ENCODE assay signal across 14 cellular contexts in the genomic region with DNA sequence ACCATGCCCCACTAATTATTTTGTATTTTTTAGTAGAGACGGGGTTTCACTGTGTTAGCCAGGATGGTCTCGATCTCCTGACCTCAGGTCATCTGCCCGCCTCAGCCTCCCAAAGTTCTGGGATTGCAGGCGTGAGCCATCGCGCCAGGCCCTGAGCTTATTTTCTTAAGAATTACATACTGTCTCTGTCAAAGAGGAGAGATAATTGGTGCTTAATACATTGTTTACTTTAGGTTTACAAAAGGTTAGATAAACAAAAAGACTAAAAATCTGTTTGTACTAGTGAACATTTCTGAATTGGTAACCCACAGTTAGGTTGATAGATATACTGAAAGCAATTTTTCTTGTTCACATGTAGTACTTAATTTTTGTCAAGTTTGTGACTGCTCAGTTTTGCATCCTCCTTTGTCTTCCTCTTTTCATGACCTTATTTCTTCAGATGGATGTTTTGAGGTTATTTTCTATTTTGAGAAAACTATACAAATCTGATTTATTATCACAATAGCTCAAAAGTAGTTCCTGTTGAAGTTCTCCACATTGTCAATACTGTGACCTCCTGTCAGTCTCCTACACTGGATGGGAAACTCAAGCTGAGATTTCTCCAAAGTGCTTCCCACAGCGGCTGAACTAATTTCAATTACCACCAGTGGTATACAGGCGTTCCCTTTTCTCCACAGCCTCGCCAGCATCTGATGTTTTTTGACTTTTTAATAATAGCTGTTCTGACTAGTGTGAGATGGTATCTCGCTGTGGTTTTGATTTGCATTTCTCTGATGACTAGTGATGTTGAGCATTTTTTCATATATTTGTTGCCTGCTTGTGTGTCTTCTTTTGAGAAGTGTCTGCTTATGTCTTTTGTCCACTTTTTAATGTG. TPM values are rescaled to one million over a fixed set of nuclear protein-coding genes. Genes with fewer than 3 reads are reported as not detected.
DNase-seq lines count a peak whose midpoint lies in the region; ATAC-seq and TF ChIP-seq lines count a peak whose summit lies in the region.
"Had no signal": no experiment of that assay in that cellular context is flagged by ENCODE, and none has a peak within 500 bp of the region (broad histone marks: within the 10 kb centered on the region; RNA-seq: fewer than 3 reads in every experiment).

No MANE protein-coding gene starts in this region.

- peaks cover 65% of the 10 kb centered on the region for H3K4me1 Mint-ChIP-seq in activated B cell treated with CpG ODN at 0.5 μM for 24 hours
- H3K4me1 Mint-ChIP-seq in activated CD4-positive, alpha-beta memory T cell treated with anti-CD3 and anti-CD28 coated beads, Interleukin-2, amount 10 ng/mL, durations not matched to agents 7 days and 5 days = peaks cover 5% of the 10 kb centered on the region

- H3K27ac ChIP-seq in 22Rv1 (0 out of 2 replicates have a peak overlapping the region, but pooled peaks have one; percentile 18), left lung (no peak overlapping the region)
- H3K27ac ChIP-seq: dorsolateral prefrontal cortex, PC-9, uterus had no signal

- peak overlapping the region; percentile 60 for H3K4me3 Mint-ChIP-seq in activated B cell treated with CpG ODN at 0.5 μM for 24 hours
- H3K4me3 Mint-ChIP-seq in activated CD4-positive, alpha-beta memory T cell treated with anti-CD3 and anti-CD28 coated beads, Interleukin-2, amount 10 ng/mL, durations not matched to agents 7 days and 5 days = no peak overlapping the region
- H3K4me3 Mint-ChIP-seq: CD4-positive, alpha-beta T cell had no signal

- no peaks in the 10 kb centered on the region for H3K27me3 Mint-ChIP-seq in activated B cell treated with CpG ODN at 0.5 μM for 24 hours
- peaks cover 24% of the 10 kb centered on the region for H3K27me3 Mint-ChIP-seq in activated CD4-positive, alpha-beta memory T cell treated with anti-CD3 and anti-CD28 coated beads, Interleukin-2, amount 10 ng/mL, durations not matched to agents 7 days and 5 days

- H3K9me3 Mint-ChIP-seq in activated B cell treated with CpG ODN at 0.5 μM for 24 hours = no peaks in the 10 kb centered on the region
- no peaks in the 10 kb centered on the region for H3K9me3 Mint-ChIP-seq in activated CD4-positive, alpha-beta memory T cell treated with anti-CD3 and anti-CD28 coated beads, Interleukin-2, amount 10 ng/mL, durations not matched to agents 7 days and 5 days
- H3K9me3 Mint-ChIP-seq: CD4-positive, alpha-beta T cell had no signal

- POLR2A ChIA-PET in activated B cell treated with CpG ODN at 0.5 μM for 24 hours (lab: Charles Lee) = interaction anchor here (0.6 to 5.2 kb wide), 14 partner anchors 8 to 136 kb away, joined by 3 to 58 read pairs (median 5); a partner anchor contains a TSS
- POLR2A ChIA-PET in activated CD4-positive, alpha-beta memory T cell treated with anti-CD3 and anti-CD28 coated beads, Interleukin-2, amount 10 ng/mL, durations not matched to agents 7 days and 5 days (lab: Charles Lee) = interaction anchor here (0.7 kb wide), 1 partner anchor 30 kb away, joined by 3 read pairs; no protein-coding TSS in a partner anchor

- H3K4me1 ChIP-seq in left lung = no peaks in the 10 kb centered on the region
- H3K4me1 ChIP-seq: uterus had no signal

- CTCF ChIA-PET in activated B cell treated with CpG ODN at 0.5 μM for 24 hours (lab: Charles Lee) = interaction anchor here (0.7 kb wide), 2 partner anchors 23 to 30 kb away, joined by 3 read pairs; a partner anchor contains a TSS
- CTCF ChIA-PET in activated CD4-positive, alpha-beta memory T cell treated with anti-CD3 and anti-CD28 coated beads, Interleukin-2, amount 10 ng/mL, durations not matched to agents 7 days and 5 days (lab: Charles Lee) = no interaction called here

- no peak for TF ChIP-seq CTCF in 22Rv1 (IDR thresholded peaks at IDR 0.05)
- no peak for TF ChIP-seq CTCF in activated B cell treated with CpG ODN at 0.5 μM for 24 hours (IDR thresholded peaks at IDR 0.05)
- no peak for TF ChIP-seq CTCF in left lung (IDR thresholded peaks at IDR 0.05)

- peak; percentile 74 for ATAC-seq in activated B cell treated with CpG ODN at 0.5 μM for 24 hours (ENCODE audit: low read depth)
- no peak for ATAC-seq in left lung

- no peaks in the 10 kb centered on the region for H3K9me3 ChIP-seq in left lung
- H3K9me3 ChIP-seq: uterus had no signal

- DNase-seq in ELR (ENCODE audit: low read depth) = peak; percentile 79
- DNase-seq in NCI-H146 (lab: John Stamatoyannopoulos, UW) = peak; percentile 53
- no peak for DNase-seq in activated B cell treated with CpG ODN at 0.5 μM for 24 hours
- no peak for DNase-seq in activated CD4-positive, alpha-beta memory T cell treated with anti-CD3 and anti-CD28 coated beads, Interleukin-2, amount 10 ng/mL, durations not matched to agents 7 days and 5 days
- DNase-seq in left lung = no peak
- no peak for DNase-seq in RKO (ENCODE audit: low spot score)
- no peak for DNase-seq in activated gamma-delta T cell (lab: John Stamatoyannopoulos, UW)
- DNase-seq: amniotic stem cell; CD4-positive, alpha-beta T cell; dorsolateral prefrontal cortex; NCI-H1092; PC-9; uterus had no signal

- intact Hi-C loops in activated B cell treated with CpG ODN at 0.5 μM for 24 hours (cut with micrococcal nuclease) (loop anchor here (1.0 to 2.0 kb wide), 5 partner anchors 10 to 45 kb away; a partner anchor contains a TSS), left lung (cut with DNase I) (no loop called here)

- no peak overlapping the region for H3K4me3 ChIP-seq in left lung
- H3K4me3 ChIP-seq: dorsolateral prefrontal cortex, PC-9, uterus had no signal

- H3K36me3 Mint-ChIP-seq in activated B cell treated with CpG ODN at 0.5 μM for 24 hours (ENCODE audit: low read depth) = no peaks in the 10 kb centered on the region
- H3K36me3 Mint-ChIP-seq in activated CD4-positive, alpha-beta memory T cell treated with anti-CD3 and anti-CD28 coated beads, Interleukin-2, amount 10 ng/mL, durations not matched to agents 7 days and 5 days (ENCODE audit: low read depth) = no peaks in the 10 kb centered on the region

- H3K27me3 ChIP-seq in left lung = no peaks in the 10 kb centered on the region
- H3K27me3 ChIP-seq: uterus had no signal

- H3K27ac Mint-ChIP-seq in activated B cell treated with CpG ODN at 0.5 μM for 24 hours = peak overlapping the region; percentile 85
- H3K27ac Mint-ChIP-seq in activated CD4-positive, alpha-beta memory T cell treated with anti-CD3 and anti-CD28 coated beads, Interleukin-2, amount 10 ng/mL, durations not matched to agents 7 days and 5 days = no peak overlapping the region
- H3K27ac Mint-ChIP-seq: CD4-positive, alpha-beta T cell had no signal

- no peaks in the 10 kb centered on the region for H3K36me3 ChIP-seq in left lung
- H3K36me3 ChIP-seq: uterus had no signal

RNA-seq across cellular contexts. Expression of a gene that starts 22.5 kb away (rescaled TPM):
- 50.3 and 55.1 TPM in 2 replicates for total RNA-seq in activated B cell treated with CpG ODN at 0.5 μM for 24 hours
- total RNA-seq in activated CD4-positive, alpha-beta memory T cell treated with anti-CD3 and anti-CD28 coated beads, Interleukin-2, amount 10 ng/mL, durations not matched to agents 7 days and 5 days = under 1 TPM; 0.13 to 0.23 TPM
- total RNA-seq in left lung = 10 to 100 TPM; 13.7 to 22.8 TPM

Comparison
In these comparisons a context has a peak if more than half of its experiments do, and no peak if none do; other contexts are left out.
1. DNase-seq: peak in ELR (single experiment) and NCI-H146 (single experiment); none in activated B cell treated with CpG ODN at 0.5 μM for 24 hours (single experiment), activated CD4-positive, alpha-beta memory T cell treated with anti-CD3 and anti-CD28 coated beads, Interleukin-2, amount 10 ng/mL, durations not matched to agents 7 days and 5 days (single experiment), left lung (0 of 2), RKO (single experiment) and activated gamma-delta T cell (single experiment).
2. RNA of a gene that starts 22.5 kb away (total RNA-seq): 50.3 to 55.1 TPM in activated B cell treated with CpG ODN at 0.5 μM for 24 hours and 13.7 to 22.8 TPM in left lung; 0.13 to 0.23 TPM in activated CD4-positive, alpha-beta memory T cell treated with anti-CD3 and anti-CD28 coated beads, Interleukin-2, amount 10 ng/mL, durations not matched to agents 7 days and 5 days; every median in the first group is over 10 times any median in the second.